Comparison of ENCODE assay signal across 17 cellular contexts in the genomic region with DNA sequence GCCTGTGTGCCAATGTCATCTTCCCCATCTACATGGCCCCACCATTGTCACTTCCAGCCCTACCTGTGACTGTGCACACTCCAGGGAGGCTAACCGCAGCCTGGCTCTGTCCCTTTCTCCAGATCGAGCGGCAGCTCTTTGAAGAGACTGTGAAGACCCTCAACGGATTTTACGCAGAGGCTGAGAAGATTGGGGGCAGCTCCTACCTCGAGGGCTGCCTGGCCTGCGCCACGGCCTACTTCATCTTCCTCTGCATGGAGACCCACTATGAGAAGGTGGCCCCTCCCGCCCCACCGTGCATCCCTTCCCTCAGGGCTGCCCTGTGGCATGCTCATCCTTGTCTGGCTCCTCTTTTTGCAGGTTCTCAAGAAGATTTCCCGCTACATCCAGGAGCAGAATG. TPM values are rescaled to one million over a fixed set of nuclear protein-coding genes. Genes with fewer than 3 reads are reported as not detected.
DNase-seq lines count a peak whose midpoint lies in the region; ATAC-seq and TF ChIP-seq lines count a peak whose summit lies in the region.
"Had no signal": no experiment of that assay in that cellular context is flagged by ENCODE, and none has a peak within 500 bp of the region (broad histone marks: within the 10 kb centered on the region; RNA-seq: fewer than 3 reads in every experiment).

No MANE protein-coding gene starts in this region.

- no peak for ATAC-seq in HG03135 (IDR thresholded peaks at IDR 0.05; ENCODE audit: unreplicated experiment)
- ATAC-seq: CD8-positive, alpha-beta T cell had no signal

- H3K27me3 Mint-ChIP-seq in CD14-positive monocyte (ENCODE audit: low read depth in 3 of 3) (peaks cover 2 to 8% (median 7%) of the 10 kb centered on the region in 3 donors), neural progenitor cell (ENCODE audit: insufficient read depth, low read depth) (peaks cover 18% of the 10 kb centered on the region)
- H3K27me3 Mint-ChIP-seq in activated CD4-positive, alpha-beta memory T cell treated with anti-CD3 and anti-CD28 coated beads, Interleukin-2, amount 10 ng/mL, durations not matched to agents 7 days and 5 days: no peaks in the 10 kb centered on the region
- H3K27me3 Mint-ChIP-seq: CD4-positive, alpha-beta T cell had no signal

- H3K4me1 Mint-ChIP-seq in CD14-positive monocyte (peaks cover 1% of the 10 kb centered on the region), neural progenitor cell (peaks cover 26% of the 10 kb centered on the region)
- H3K4me1 Mint-ChIP-seq in activated CD4-positive, alpha-beta memory T cell treated with anti-CD3 and anti-CD28 coated beads, Interleukin-2, amount 10 ng/mL, durations not matched to agents 7 days and 5 days: peaks cover 20% of the 10 kb centered on the region

- H3K36me3 Mint-ChIP-seq in CD14-positive monocyte (no peaks in the 10 kb centered on the region), neural progenitor cell (no peaks in the 10 kb centered on the region)
- peaks cover 2% of the 10 kb centered on the region for H3K36me3 Mint-ChIP-seq in activated CD4-positive, alpha-beta memory T cell treated with anti-CD3 and anti-CD28 coated beads, Interleukin-2, amount 10 ng/mL, durations not matched to agents 7 days and 5 days (ENCODE audit: low read depth)

- intact Hi-C loops in CD14-positive monocyte (cut with micrococcal nuclease): no loop called here
- intact Hi-C loops in spleen (cut with DNase I; ENCODE audit: low total_unique reads): no loop called here

- no peak overlapping the region for H3K27ac Mint-ChIP-seq in CD14-positive monocyte
- H3K27ac Mint-ChIP-seq in neural progenitor cell: no peak overlapping the region
- H3K27ac Mint-ChIP-seq in activated CD4-positive, alpha-beta memory T cell treated with anti-CD3 and anti-CD28 coated beads, Interleukin-2, amount 10 ng/mL, durations not matched to agents 7 days and 5 days: no peak overlapping the region
- H3K27ac Mint-ChIP-seq: CD4-positive, alpha-beta T cell; CD8-positive, alpha-beta T cell had no signal

- H2AFZ ChIP-seq in neural progenitor cell (replicated peaks): no peak overlapping the region

- POLR2A ChIA-PET in activated CD4-positive, alpha-beta memory T cell treated with anti-CD3 and anti-CD28 coated beads, Interleukin-2, amount 10 ng/mL, durations not matched to agents 7 days and 5 days (lab: Charles Lee): no interaction called here

- H3K36me3 ChIP-seq in neural progenitor cell (no peaks in the 10 kb centered on the region), spleen (no peaks in the 10 kb centered on the region)
- H3K36me3 ChIP-seq: BE2C, BLaER1 had no signal

- no peak overlapping the region for H3K4me2 ChIP-seq in neural progenitor cell
- H3K4me2 ChIP-seq: BLaER1 had no signal

- no peaks in the 10 kb centered on the region for H3K79me2 ChIP-seq in neural progenitor cell (ENCODE audit: low read depth)

- H3K9me3 Mint-ChIP-seq in CD14-positive monocyte (no peaks in the 10 kb centered on the region), neural progenitor cell (no peaks in the 10 kb centered on the region)
- no peaks in the 10 kb centered on the region for H3K9me3 Mint-ChIP-seq in activated CD4-positive, alpha-beta memory T cell treated with anti-CD3 and anti-CD28 coated beads, Interleukin-2, amount 10 ng/mL, durations not matched to agents 7 days and 5 days
- H3K9me3 Mint-ChIP-seq: CD4-positive, alpha-beta T cell; CD8-positive, alpha-beta T cell had no signal

- H3K27me3 ChIP-seq in neural progenitor cell (no peaks in the 10 kb centered on the region), spleen (replicated peaks in 1 of 7) (peaks cover 0 to 35% (median 0%) of the 10 kb centered on the region in 7 donors)
- H3K27me3 ChIP-seq: BE2C had no signal

- no peak overlapping the region for H3K27ac ChIP-seq in neural progenitor cell
- H3K27ac ChIP-seq in spleen: no peak overlapping the region
- H3K27ac ChIP-seq: BLaER1 had no signal

- H3K4me3 Mint-ChIP-seq in CD14-positive monocyte: no peak overlapping the region
- peak overlapping the region; percentile 10 for H3K4me3 Mint-ChIP-seq in neural progenitor cell
- H3K4me3 Mint-ChIP-seq in activated CD4-positive, alpha-beta memory T cell treated with anti-CD3 and anti-CD28 coated beads, Interleukin-2, amount 10 ng/mL, durations not matched to agents 7 days and 5 days: no peak overlapping the region
- H3K4me3 Mint-ChIP-seq: CD4-positive, alpha-beta T cell; CD8-positive, alpha-beta T cell had no signal

- TF ChIP-seq CTCF in CD14-positive monocyte (IDR thresholded peaks at IDR 0.05): no peak
- TF ChIP-seq CTCF in neural progenitor cell (IDR thresholded peaks at IDR 0.05): no peak
- no peak for TF ChIP-seq CTCF in spleen (IDR thresholded peaks at IDR 0.05 in 8 of 11, conservative IDR thresholded peaks at IDR 0.05 in 3 of 11)

- H3K4me3 ChIP-seq in neural progenitor cell (no peak overlapping the region), spleen (no peak overlapping the region)
- H3K4me3 ChIP-seq: BLaER1 had no signal

- H3K9me3 ChIP-seq in neural progenitor cell (ENCODE audit: low read depth) (no peaks in the 10 kb centered on the region), spleen (no peaks in the 10 kb centered on the region)
- H3K9me3 ChIP-seq: BE2C, BLaER1, Caco-2 had no signal

- WGBS in spleen, 5 donors: 85 to 93% (median 86%) methylated on average over 10 to 11 of the region's 11 CpGs

- no peak for TF ChIP-seq POLR2A in spleen (IDR thresholded peaks at IDR 0.05)

- no peaks in the 10 kb centered on the region for H3K4me1 ChIP-seq in neural progenitor cell
- peaks cover 0 to 5% (median 1%) of the 10 kb centered on the region in 6 donors for H3K4me1 ChIP-seq in spleen
- H3K4me1 ChIP-seq: BE2C had no signal

- H4K20me1 ChIP-seq in neural progenitor cell (ENCODE audit: low read depth): no peaks in the 10 kb centered on the region

- DNase-seq in CD14-positive monocyte (ENCODE audit: low spot score): peak; percentile 29
- no peak for DNase-seq in neural progenitor cell (ENCODE audit: low spot score)
- peak; percentile 56 for DNase-seq in spleen
- no peak for DNase-seq in activated CD4-positive, alpha-beta memory T cell treated with anti-CD3 and anti-CD28 coated beads, Interleukin-2, amount 10 ng/mL, durations not matched to agents 7 days and 5 days
- DNase-seq: 8988T; ACHN; BE2C; C1 segment of cervical spinal cord; Caco-2; Calu3; CD4-positive, alpha-beta T cell; CD8-positive, alpha-beta T cell; DMS79 treated with DMSO at 0.1 percent for 48 hours; GF-D8 had no signal

- no peaks in the 10 kb centered on the region for H3F3A ChIP-seq in neural progenitor cell (ENCODE audit: low read depth)

- H3K9ac ChIP-seq in neural progenitor cell: no peak overlapping the region
- H3K9ac ChIP-seq: BLaER1 had no signal

- CTCF ChIA-PET in activated CD4-positive, alpha-beta memory T cell treated with anti-CD3 and anti-CD28 coated beads, Interleukin-2, amount 10 ng/mL, durations not matched to agents 7 days and 5 days (lab: Charles Lee): interaction anchor here (1.2 kb wide), 1 partner anchor 72 kb away, joined by 4 read pairs; no protein-coding TSS in a partner anchor

RNA-seq across cellular contexts. Expression of a gene that starts 14.2 kb away (rescaled TPM):
- not detected for polyA plus RNA-seq in CD14-positive monocyte
- total RNA-seq in neural progenitor cell (ENCODE audit: low replicate concordance): 0.09 TPM in 1 of 2 replicates, not detected in the other
- 1 to 10 TPM in 1 of 7 donors, under 1 TPM in 6; 0.44 to 1.0 (median 0.58) TPM for total RNA-seq in spleen
- polyA plus RNA-seq in spleen: under 1 TPM; 0.27 to 0.48 (median 0.48) TPM
- 10 to 100 TPM; 10.5 to 11.2 TPM for total RNA-seq in activated CD4-positive, alpha-beta memory T cell treated with anti-CD3 and anti-CD28 coated beads, Interleukin-2, amount 10 ng/mL, durations not matched to agents 7 days and 5 days
- polyA plus RNA-seq: AG04450 had no signal

Comparison
In these comparisons a context has a peak if more than half of its experiments do, and no peak if none do; other contexts are left out.
1. DNase-seq: peak in CD14-positive monocyte (single experiment) and spleen (single experiment); none in neural progenitor cell (single experiment) and activated CD4-positive, alpha-beta memory T cell treated with anti-CD3 and anti-CD28 coated beads, Interleukin-2, amount 10 ng/mL, durations not matched to agents 7 days and 5 days (single experiment).
2. RNA of a gene that starts 14.2 kb away (total RNA-seq): 10.5 to 11.2 TPM in activated CD4-positive, alpha-beta memory T cell treated with anti-CD3 and anti-CD28 coated beads, Interleukin-2, amount 10 ng/mL, durations not matched to agents 7 days and 5 days; 0.44 to 1.0 TPM in spleen and 0.09 TPM in neural progenitor cell; every median in the first group is over 4 times any median in the second.